In genomic region chr3:42581709-42582473, GRCh38 we compare ENCODE assay signal across 8 cellular contexts. TPM values are rescaled to one million over a fixed set of nuclear protein-coding genes. Genes with fewer than 3 reads are reported as not detected.
A peak's percentile ranks its signal among the peaks of the same experiment; 100 is the strongest.
DNase-seq lines count a peak whose midpoint lies in the region; ATAC-seq and TF ChIP-seq lines count a peak whose summit lies in the region.

A gene with protein sequence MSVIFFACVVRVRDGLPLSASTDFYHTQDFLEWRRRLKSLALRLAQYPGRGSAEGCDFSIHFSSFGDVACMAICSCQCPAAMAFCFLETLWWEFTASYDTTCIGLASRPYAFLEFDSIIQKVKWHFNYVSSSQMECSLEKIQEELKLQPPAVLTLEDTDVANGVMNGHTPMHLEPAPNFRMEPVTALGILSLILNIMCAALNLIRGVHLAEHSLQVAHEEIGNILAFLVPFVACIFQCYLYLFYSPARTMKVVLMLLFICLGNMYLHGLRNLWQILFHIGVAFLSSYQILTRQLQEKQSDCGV (minus strand): TSS chr3:42581967. CDS start chr3:42569046, 12,921 bp downstream.

- H3K27ac ChIP-seq in adipose tissue (ENCODE audit: low read depth, low read length) (peak within 1 kb of the TSS; percentile 48), heart left ventricle (peak within 1 kb of the TSS; percentile 80 to 95 (median 89)), upper lobe of right lung (peak within 1 kb of the TSS; percentile 87)

- H3K4me1 ChIP-seq in heart left ventricle, result peaks cover 0 to 25% (median 14%) of the 10 kb centered on the region in 12 donors
- peaks cover 20% of the 10 kb centered on the region for H3K4me1 ChIP-seq in upper lobe of right lung

- WGBS in adipose tissue, 3 donors, result 0% methylated on average over 67 to 77 of the region's 77 CpGs
- WGBS in heart left ventricle, 4 donors, result 0 to 1% (median 1%) methylated on average over 28 to 77 of the region's 77 CpGs

- peak; percentile 84 to 96 for TF ChIP-seq POLR2A in heart left ventricle (IDR thresholded peaks at IDR 0.05)

- ATAC-seq in HG02759 (IDR thresholded peaks at IDR 0.05; ENCODE audit: unreplicated experiment) (peak; percentile 92), heart left ventricle (peak; percentile 98 to 99 (median 99)), upper lobe of right lung (peak; percentile 97)

- TF ChIP-seq CTCF in GM12874 (IDR thresholded peaks at IDR 0.05; ENCODE audit: insufficient read depth, low read depth, low read length) (peak; percentile 50), heart left ventricle (IDR thresholded peaks at IDR 0.05) (peak in 9 of 12 donors; percentile 20 to 55 (median 37)), upper lobe of right lung (IDR thresholded peaks at IDR 0.05) (peak; percentile 44)

- H3K36me3 ChIP-seq in heart left ventricle, result peaks cover 0 to 13% (median 0%) of the 10 kb centered on the region in 9 donors
- H3K36me3 ChIP-seq in upper lobe of right lung, result no peaks in the 10 kb centered on the region

- intact Hi-C loops in heart left ventricle (cut with DNase I), result loop anchor here in 7 of 10 donors (5.0 to 10.0 kb wide), 4 partner anchors 70 to 170 kb away; partner anchors contain the start of gene ZBTB47 (in 2 of the 7)
- intact Hi-C loops in posterior vena cava (cut with DNase I), result loop anchor here in 1 of 2 donors (10.0 kb wide), 1 partner anchor 163 kb away; no protein-coding TSS in a partner anchor
- intact Hi-C loops in upper lobe of right lung (cut with DNase I), result no loop called here

- H3K27me3 ChIP-seq in heart left ventricle (no peaks in the 10 kb centered on the region), upper lobe of right lung (no peaks in the 10 kb centered on the region)

- peak within 1 kb of the TSS; percentile 79 to 96 (median 88) for H3K4me3 ChIP-seq in heart left ventricle
- H3K4me3 ChIP-seq in upper lobe of right lung, result peak within 1 kb of the TSS; percentile 67

- no peaks in the 10 kb centered on the region for H3K9me3 ChIP-seq in heart left ventricle
- H3K9me3 ChIP-seq in upper lobe of right lung, result no peaks in the 10 kb centered on the region

- DNase-seq in NCI-H1417 (lab: John Stamatoyannopoulos, UW), result peak; percentile 89 to 95 (median 93)
- peak; percentile 90 for DNase-seq in T follicular helper cell (ENCODE audit: low read depth)
- DNase-seq in heart left ventricle, result peak; percentile 95 to 98 (median 96)
- DNase-seq in posterior vena cava (ENCODE audit: low spot score), result peak; percentile 98
- peak; percentile 98 for DNase-seq in upper lobe of right lung

RNA-seq across cellular contexts. Expression of the gene that starts here (rescaled TPM):
- polyA plus RNA-seq in adipose tissue, result 10 to 100 TPM; 26.0 to 45.0 (median 28.4) TPM
- 10 to 100 TPM; 19.9 to 40.5 (median 28.9) TPM for total RNA-seq in heart left ventricle
- polyA plus RNA-seq in heart left ventricle, result 10 to 100 TPM; 17.4 to 35.1 TPM
- 10 to 100 TPM; 43.8 to 47.0 TPM for total RNA-seq in posterior vena cava
- 48.6 TPM for total RNA-seq in upper lobe of right lung

Comparison
In these comparisons a context has a peak if more than half of its experiments do, and no peak if none do; other contexts are left out.
1. Peak in every context shown above with its lines: DNase-seq, ATAC-seq, H3K4me3 ChIP-seq and H3K27ac ChIP-seq.